Comparison of ENCODE assay signal across 18 cellular contexts in the genomic region with DNA sequence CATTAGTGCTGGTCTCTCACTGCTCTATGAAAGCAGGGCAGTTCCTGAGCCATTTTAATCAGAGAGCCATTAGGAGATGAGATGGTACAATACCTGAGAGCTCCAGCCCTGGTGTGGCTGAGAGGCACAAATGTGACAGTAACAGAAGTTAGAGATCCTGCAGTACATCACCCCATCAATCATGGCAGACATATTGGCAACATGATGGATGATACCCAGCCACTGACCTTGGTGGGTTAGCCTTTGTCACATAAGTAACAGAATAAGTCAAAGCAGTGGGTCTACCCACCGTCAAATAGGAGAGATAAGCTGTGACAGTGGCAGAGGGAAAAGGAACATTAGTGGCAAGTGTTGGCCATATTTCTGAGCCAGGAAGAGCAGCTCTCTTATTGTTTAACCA. TPM values are rescaled to one million over a fixed set of nuclear protein-coding genes. Genes with fewer than 3 reads are reported as not detected.
A peak's percentile ranks its signal among the peaks of the same experiment; 100 is the strongest.
DNase-seq lines count a peak whose midpoint lies in the region; TF ChIP-seq lines count a peak whose summit lies in the region.
"Had no signal": no experiment of that assay in that cellular context is flagged by ENCODE, and none has a peak within 500 bp of the region (broad histone marks: within the 10 kb centered on the region; RNA-seq: fewer than 3 reads in every experiment).

No MANE protein-coding gene starts in this region.

- H3K27ac Mint-ChIP-seq in glutamatergic neuron (ENCODE audit: unreplicated experiment): no peak overlapping the region
- H3K27ac Mint-ChIP-seq: CD14-positive monocyte; CD4-positive, alpha-beta memory T cell had no signal

- no peak for TF ChIP-seq POLR2A in esophagus squamous epithelium (IDR thresholded peaks at IDR 0.05)

- H3K9ac ChIP-seq in endocrine pancreas (ENCODE audit: control insufficient read depth, insufficient read depth, low read length) (no peak overlapping the region), mesenchymal stem cell (ENCODE audit: low read length) (no peak overlapping the region)
- H3K9ac ChIP-seq: BLaER1 had no signal

- no peak overlapping the region for H2BK120ac ChIP-seq in mesenchymal stem cell (ENCODE audit: low read depth, low read length)

- H3K36me3 ChIP-seq in endocrine pancreas (ENCODE audit: control insufficient read depth, insufficient read depth, low read length) (no peaks in the 10 kb centered on the region), esophagus squamous epithelium (no peaks in the 10 kb centered on the region), mesenchymal stem cell (ENCODE audit: control insufficient read depth in 1 of 2, insufficient read depth in 2 of 2, low read depth in 1 of 2, low read length in 2 of 2) (no peaks in the 10 kb centered on the region)
- H3K36me3 ChIP-seq: BLaER1, HAP-1 had no signal

- H3K18ac ChIP-seq in mesenchymal stem cell (ENCODE audit: low read depth in 1 of 2, low read length in 2 of 2): no peak overlapping the region

- peak; percentile 34 for DNase-seq in NCI-H345 (lab: John Stamatoyannopoulos, UW)
- DNase-seq in NCI-H345 treated with DMSO at 0.1 percent for 48 hours (lab: John Stamatoyannopoulos, UW; ENCODE audit: unreplicated experiment): no peak
- peak; percentile 69 for DNase-seq in NCI-H69 (lab: John Stamatoyannopoulos, UW)
- DNase-seq in esophagus squamous epithelium (lab: John Stamatoyannopoulos, UW): no peak
- DNase-seq in glutamatergic neuron: no peak
- DNase-seq in mesenchymal stem cell: no peak
- DNase-seq: Calu3; CD4-positive, alpha-beta memory T cell; DMS79 treated with DMSO at 0.1 percent for 48 hours; GF-D8 had no signal

- intact Hi-C loops in esophagus squamous epithelium (cut with DNase I): no loop called here

- no peak overlapping the region for H4K91ac ChIP-seq in mesenchymal stem cell (ENCODE audit: low read length)

- no peak overlapping the region for H2BK12ac ChIP-seq in mesenchymal stem cell (ENCODE audit: low read length in 2 of 2)

- H3K27me3 Mint-ChIP-seq in glutamatergic neuron (ENCODE audit: unreplicated experiment): no peaks in the 10 kb centered on the region

- H3K4me3 Mint-ChIP-seq in glutamatergic neuron (ENCODE audit: unreplicated experiment): no peak overlapping the region
- H3K4me3 Mint-ChIP-seq: CD14-positive monocyte; CD4-positive, alpha-beta memory T cell had no signal

- no peak overlapping the region for H4K8ac ChIP-seq in mesenchymal stem cell (ENCODE audit: low read length)

- peaks cover 9% of the 10 kb centered on the region for H3K4me1 ChIP-seq in endocrine pancreas (ENCODE audit: control insufficient read depth, insufficient read depth, low read length)
- no peaks in the 10 kb centered on the region for H3K4me1 ChIP-seq in esophagus squamous epithelium
- H3K4me1 ChIP-seq in mesenchymal stem cell (ENCODE audit: control insufficient read depth, insufficient read depth, low read depth, low read length): no peaks in the 10 kb centered on the region
- H3K4me1 ChIP-seq: A549, BLaER1 had no signal

- H2AFZ ChIP-seq in mesenchymal stem cell (ENCODE audit: low read depth, low read length): no peak overlapping the region

- no peak overlapping the region for H2BK15ac ChIP-seq in mesenchymal stem cell (ENCODE audit: low read depth, poor library complexity, severe bottlenecking)

- peaks cover 7% of the 10 kb centered on the region for H3K36me3 Mint-ChIP-seq in glutamatergic neuron (ENCODE audit: unreplicated experiment)
- H3K36me3 Mint-ChIP-seq: CD14-positive monocyte; CD4-positive, alpha-beta memory T cell had no signal

- 35 to 46% methylated on average over 1 of the region's 1 CpG for WGBS in esophagus squamous epithelium, 2 donors
- WGBS in mesenchymal stem cell: 92% methylated on average over 1 of the region's 1 CpG

- H3K4me3 ChIP-seq in endocrine pancreas (ENCODE audit: control insufficient read depth, insufficient read depth, low read length) (peak overlapping the region; percentile 94), esophagus squamous epithelium (no peak overlapping the region), mesenchymal stem cell (ENCODE audit: insufficient read depth in 1 of 2, low read depth in 1 of 2, low read length in 2 of 2) (no peak overlapping the region)
- H3K4me3 ChIP-seq: A549, BLaER1, HAP-1 had no signal

- no peak overlapping the region for H3K23ac ChIP-seq in mesenchymal stem cell (ENCODE audit: low read length in 2 of 2)

- H2AK5ac ChIP-seq in mesenchymal stem cell (ENCODE audit: low read length, severe bottlenecking): no peak overlapping the region

- H3K4me1 Mint-ChIP-seq in glutamatergic neuron (ENCODE audit: low read depth, unreplicated experiment): peaks cover 2% of the 10 kb centered on the region
- H3K4me1 Mint-ChIP-seq: CD14-positive monocyte; CD4-positive, alpha-beta memory T cell had no signal

- H2BK5ac ChIP-seq in mesenchymal stem cell (ENCODE audit: low read depth, low read length, poor library complexity, severe bottlenecking): no peak overlapping the region

- H3K27me3 ChIP-seq in endocrine pancreas (ENCODE audit: control insufficient read depth, insufficient read depth, low read length): no peaks in the 10 kb centered on the region
- H3K27me3 ChIP-seq in esophagus squamous epithelium: no peaks in the 10 kb centered on the region
- H3K27me3 ChIP-seq in mesenchymal stem cell (ENCODE audit: control insufficient read depth in 1 of 2, insufficient read depth in 1 of 2, low read length in 2 of 2): no peaks in the 10 kb centered on the region
- H3K27me3 ChIP-seq: BLaER1 had no signal

- no peaks in the 10 kb centered on the region for H3K9me3 Mint-ChIP-seq in glutamatergic neuron (ENCODE audit: unreplicated experiment)

- no peaks in the 10 kb centered on the region for H3K79me1 ChIP-seq in mesenchymal stem cell (replicated peaks; ENCODE audit: low read length, poor library complexity, severe bottlenecking)

- no peak overlapping the region for H3K14ac ChIP-seq in mesenchymal stem cell (ENCODE audit: low read length in 2 of 2)

- TF ChIP-seq CTCF in esophagus squamous epithelium (IDR thresholded peaks at IDR 0.05) (no peak), glutamatergic neuron (IDR thresholded peaks at IDR 0.05; ENCODE audit: partially characterized antibody, unreplicated experiment) (no peak)

- no peak overlapping the region for H3K4me2 ChIP-seq in mesenchymal stem cell (ENCODE audit: low read length, poor library complexity, severe bottlenecking)
- H3K4me2 ChIP-seq: A549, BLaER1 had no signal

- H3K9me3 ChIP-seq in endocrine pancreas (ENCODE audit: control insufficient read depth, low read length) (no peaks in the 10 kb centered on the region), esophagus squamous epithelium (no peaks in the 10 kb centered on the region), mesenchymal stem cell (ENCODE audit: control insufficient read depth, low read length) (no peaks in the 10 kb centered on the region)
- H3K9me3 ChIP-seq: A549, BLaER1, HAP-1 had no signal

- H3K27ac ChIP-seq in temporal lobe (ENCODE audit: low read depth, low read length) (peak overlapping the region; percentile 36), esophagus squamous epithelium (no peak overlapping the region), mesenchymal stem cell (ENCODE audit: low read length, poor library complexity, severe bottlenecking) (no peak overlapping the region)
- H3K27ac ChIP-seq: 22Rv1, A549, BLaER1 had no signal

- no peak overlapping the region for H3K4ac ChIP-seq in mesenchymal stem cell (ENCODE audit: low read depth in 1 of 2, low read length in 2 of 2)

RNA-seq across cellular contexts. Expression of gene NXPH1, which starts 53.3 kb away (rescaled TPM):
- 34.9 TPM for total RNA-seq in temporal lobe
- total RNA-seq in esophagus squamous epithelium: not detected
- total RNA-seq in glutamatergic neuron (ENCODE audit: unreplicated experiment): 3.8 TPM
- polyA plus RNA-seq in mesenchymal stem cell (2013, experiment 1 of 2): not detected
- not detected for polyA plus RNA-seq in mesenchymal stem cell (2013, experiment 2 of 2)
- total RNA-seq: Calu3; CD4-positive, alpha-beta memory T cell; HT-29 had no signal
- polyA plus RNA-seq: A549; CD14-positive monocyte; CD4-positive, alpha-beta memory T cell had no signal

Comparison
In these comparisons a context has a peak if more than half of its experiments do, and no peak if none do; other contexts are left out.
1. DNase-seq: peak in NCI-H345 (single experiment) and NCI-H69 (single experiment); none in NCI-H345 treated with DMSO at 0.1 percent for 48 hours (single experiment), esophagus squamous epithelium (single experiment), glutamatergic neuron (single experiment) and mesenchymal stem cell (single experiment).